15 cellular contexts compared by ENCODE assay signal in genomic region chr10:49207936-49208482, GRCh38. TPM values are rescaled to one million over a fixed set of nuclear protein-coding genes. Genes with fewer than 3 reads are reported as not detected.
"Had no signal": no experiment of that assay in that cellular context is flagged by ENCODE, and none has a peak within 500 bp of the region (broad histone marks: within the 10 kb centered on the region; RNA-seq: fewer than 3 reads in every experiment).

No MANE protein-coding gene starts in this region.

- H3K36me3 ChIP-seq: neutrophil, thyroid gland, uterus had no signal

- DNase-seq: activated CD4-positive, alpha-beta memory T cell treated with anti-CD3 and anti-CD28 coated beads for 36 hours; activated CD4-positive, CD25-positive, alpha-beta regulatory T cell treated with anti-CD3 and anti-CD28 coated beads, Interleukin-2, amount 50 U/mL, for 72 hours; activated gamma-delta T cell; activated naive CD8-positive, alpha-beta T cell treated with anti-CD3 and anti-CD28 coated beads for 36 hours; activated T-cell treated with anti-CD3 and anti-CD28 coated beads, Interleukin-2, amount 50 U/mL, for 48 hours; endodermal cell; erythroblast; left colon; naive thymus-derived CD4-positive, alpha-beta T cell; right cardiac atrium; small intestine; thyroid gland; uterus had no signal

- H3K4me3 Mint-ChIP-seq: activated CD4-positive, alpha-beta memory T cell treated with anti-CD3 and anti-CD28 coated beads for 36 hours; activated naive CD8-positive, alpha-beta T cell treated with anti-CD3 and anti-CD28 coated beads for 36 hours; endodermal cell; naive thymus-derived CD4-positive, alpha-beta T cell had no signal

- H3K36me3 Mint-ChIP-seq: activated CD4-positive, alpha-beta memory T cell treated with anti-CD3 and anti-CD28 coated beads for 36 hours; activated naive CD8-positive, alpha-beta T cell treated with anti-CD3 and anti-CD28 coated beads for 36 hours; naive thymus-derived CD4-positive, alpha-beta T cell had no signal

- H3K9me3 ChIP-seq: neutrophil, thyroid gland, uterus had no signal

- H3K4me1 Mint-ChIP-seq: activated naive CD8-positive, alpha-beta T cell treated with anti-CD3 and anti-CD28 coated beads for 36 hours had no signal

- ATAC-seq: left colon, right cardiac atrium had no signal

- H3K27me3 ChIP-seq: neutrophil, thyroid gland, uterus had no signal

- H3K27ac ChIP-seq: neutrophil, thyroid gland, uterus had no signal

- H3K4me1 ChIP-seq: thyroid gland, uterus had no signal

- H3K4me3 ChIP-seq: thyroid gland, uterus had no signal

- H3K27ac Mint-ChIP-seq: activated CD4-positive, alpha-beta memory T cell treated with anti-CD3 and anti-CD28 coated beads for 36 hours; activated naive CD8-positive, alpha-beta T cell treated with anti-CD3 and anti-CD28 coated beads for 36 hours; endodermal cell; naive thymus-derived CD4-positive, alpha-beta T cell had no signal

RNA-seq across cellular contexts. Expression of gene TMEM273, which starts 19.8 kb away (rescaled TPM):
- total RNA-seq: chondrocyte, endodermal cell had no signal
